Comparison of ENCODE assay signal across 34 cellular contexts in the genomic region with DNA sequence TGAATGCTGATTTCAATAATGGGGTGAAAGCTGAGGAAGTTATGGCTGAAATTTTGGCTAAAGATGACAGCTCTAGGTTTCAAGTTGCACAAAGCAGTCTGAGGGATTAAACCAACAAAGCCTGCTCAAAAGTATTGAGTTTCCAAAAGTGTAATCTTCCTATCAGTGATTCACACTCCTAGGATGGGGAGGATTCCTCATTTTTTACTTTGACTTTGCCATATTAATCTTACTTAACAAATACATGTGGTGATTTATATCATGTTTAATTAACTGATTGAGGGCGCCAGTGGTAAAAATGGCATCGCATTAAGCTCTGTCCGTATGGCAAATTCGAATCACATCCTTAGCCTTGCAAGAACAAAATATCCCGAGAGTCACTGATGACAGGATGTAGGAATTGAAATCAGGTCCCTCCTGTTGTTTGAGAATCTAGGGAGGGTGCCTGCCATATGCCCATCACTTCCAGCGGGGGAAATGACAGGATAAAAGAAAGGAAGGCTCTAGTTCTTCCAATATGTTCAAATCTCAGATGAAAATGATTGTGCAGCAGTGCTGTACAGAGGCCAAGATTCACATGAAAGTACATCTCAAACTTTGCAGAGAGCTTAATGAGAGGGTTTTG.
DNase-seq lines count a peak whose midpoint lies in the region; ATAC-seq, FAIRE-seq and TF ChIP-seq lines count a peak whose summit lies in the region.
"Had no signal": no experiment of that assay in that cellular context is flagged by ENCODE, and none has a peak within 500 bp of the region (broad histone marks: within the 10 kb centered on the region; RNA-seq: fewer than 3 reads in every experiment).

No MANE protein-coding gene starts in this region.

- WGBS in IMR-90 (ENCODE audit: extremely low coverage in 2 of 2, insufficient read length in 1 of 2), 2 experiments = 100% methylated on average over 2 of the region's 6 CpGs; no CpG with 5 or more reads in 1 of the 2 experiments
- WGBS in esophagus squamous epithelium, 2 donors = 72 to 76% methylated on average over 5 to 6 of the region's 6 CpGs

- peak overlapping the region; percentile 55; the same call in 1 of the 2 replicates for H3K14ac ChIP-seq in IMR-90 (replicated peaks; ENCODE audit: low read depth, low read length)

- H2AK9ac ChIP-seq in IMR-90 (replicated peaks; ENCODE audit: low read depth, low read length, poor library complexity) = no peak overlapping the region

- no peak overlapping the region for H3K56ac ChIP-seq in IMR-90 (ENCODE audit: extremely low read depth, insufficient read depth, low read length)

- H3K4me1 ChIP-seq in A673 (ENCODE audit: insufficient read depth, low read length, poor library complexity, severe bottlenecking) = peaks cover 49% of the 10 kb centered on the region
- H3K4me1 ChIP-seq in IMR-90 (ENCODE audit: control insufficient read depth, insufficient read depth, low read length) = peaks cover 5% of the 10 kb centered on the region
- no peaks in the 10 kb centered on the region for H3K4me1 ChIP-seq in astrocyte (ENCODE audit: insufficient read depth, low read length)
- peaks cover 0 to 10% (median 0%) of the 10 kb centered on the region in 3 donors for H3K4me1 ChIP-seq in esophagus squamous epithelium

- peak overlapping the region; percentile 29; the same call in 1 of the 2 replicates for H4K5ac ChIP-seq in IMR-90 (ENCODE audit: low read depth, low read length)

- peak overlapping the region; percentile 52; the same call in 1 of the 2 replicates for H3K18ac ChIP-seq in IMR-90 (ENCODE audit: low read depth, low read length)

- no peaks in the 10 kb centered on the region for H3K36me3 ChIP-seq in A673 (ENCODE audit: insufficient read depth, low read length, poor library complexity, severe bottlenecking)
- no peaks in the 10 kb centered on the region for H3K36me3 ChIP-seq in IMR-90 (ENCODE audit: control insufficient read depth, insufficient read depth, low read length)
- no peaks in the 10 kb centered on the region for H3K36me3 ChIP-seq in astrocyte (ENCODE audit: insufficient read depth, low read length)
- H3K36me3 ChIP-seq in esophagus squamous epithelium = no peaks in the 10 kb centered on the region
- H3K36me3 ChIP-seq: heart left ventricle, SJSA1, stomach, tibial nerve had no signal

- H3K9me3 ChIP-seq in A673 (ENCODE audit: low read depth, low read length, poor library complexity, severe bottlenecking) = no peaks in the 10 kb centered on the region
- H3K9me3 ChIP-seq in IMR-90 (ENCODE audit: control insufficient read depth, insufficient read depth, low read length) = no peaks in the 10 kb centered on the region
- no peaks in the 10 kb centered on the region for H3K9me3 ChIP-seq in astrocyte (ENCODE audit: insufficient read depth, low read depth, low read length)
- no peaks in the 10 kb centered on the region for H3K9me3 ChIP-seq in esophagus squamous epithelium
- H3K9me3 ChIP-seq: A549, heart left ventricle, SJSA1, stomach, tibial nerve had no signal

- H2BK5ac ChIP-seq in IMR-90 (ENCODE audit: low read depth, low read length, poor library complexity, severe bottlenecking) = no peak overlapping the region

- intact Hi-C loops in A673 (cut with micrococcal nuclease; ENCODE audit: unreplicated experiment) = loop anchor here (5.0 kb wide), 1 partner anchor 732 kb away; no protein-coding TSS in a partner anchor
- intact Hi-C loops in IMR-90 (cut with micrococcal nuclease) = no loop called here
- intact Hi-C loops in esophagus squamous epithelium (cut with DNase I) = no loop called here

- H4K91ac ChIP-seq in IMR-90 (ENCODE audit: insufficient read depth, low read depth, low read length) = no peak overlapping the region

- H3K9me3 Mint-ChIP-seq in astrocyte (ENCODE audit: unreplicated experiment) = no peaks in the 10 kb centered on the region
- no peaks in the 10 kb centered on the region for H3K9me3 Mint-ChIP-seq in nephron
- H3K9me3 Mint-ChIP-seq: activated CD8-positive, alpha-beta T cell treated with anti-CD3 and anti-CD28 coated beads for 36 hours; activated naive CD4-positive, alpha-beta T cell treated with anti-CD3 and anti-CD28 coated beads, Interleukin-2, amount 50 U/mL, for 24 hours; activated T-helper 17 cell treated with anti-CD3 and anti-CD28 coated beads, Interleukin-2, amount 50 U/mL, for 72 hours; CD8-positive, alpha-beta T cell; effector memory CD8-positive, alpha-beta T cell; IgD-negative memory B cell had no signal

- H3K4me3 Mint-ChIP-seq in astrocyte (ENCODE audit: unreplicated experiment) = no peak overlapping the region
- H3K4me3 Mint-ChIP-seq in nephron = peak overlapping the region in 1 of 3 experiments; percentile 25
- H3K4me3 Mint-ChIP-seq: activated CD8-positive, alpha-beta T cell treated with anti-CD3 and anti-CD28 coated beads for 36 hours; activated naive CD4-positive, alpha-beta T cell treated with anti-CD3 and anti-CD28 coated beads, Interleukin-2, amount 50 U/mL, for 24 hours; activated T-helper 17 cell treated with anti-CD3 and anti-CD28 coated beads, Interleukin-2, amount 50 U/mL, for 72 hours; B cell; CD8-positive, alpha-beta T cell; effector memory CD8-positive, alpha-beta T cell; IgD-negative memory B cell had no signal

- no peak for TF ChIP-seq RAD21 in IMR-90 (IDR thresholded peaks at IDR 0.05; ENCODE audit: low read length)

- DNase-seq in A673 (ENCODE audit: low spot score) (peak; percentile 61), IMR-90 (peak; percentile 29), astrocyte (ENCODE audit: low read depth) (peak; percentile 59), COLO829 (ENCODE audit: low spot score) (no peak), esophagus squamous epithelium (lab: John Stamatoyannopoulos, UW) (no peak)
- DNase-seq: activated CD8-positive, alpha-beta T cell treated with anti-CD3 and anti-CD28 coated beads for 36 hours; CD8-positive, alpha-beta T cell; effector memory CD8-positive, alpha-beta T cell; erythroblast; foreskin fibroblast; GDM1; heart left ventricle; left cardiac atrium; NCI-H1092 treated with DMSO at 0.1 percent for 48 hours; NCI-H187 treated with DMSO at 0.1 percent for 48 hours; NCI-H526 treated with DMSO at 0.1 percent for 48 hours; occipital lobe; stimulated activated CD4-positive, alpha-beta T cell treated with anti-CD3 and anti-CD28 coated beads, Interleukin-1b, Interleukin-23, amount 100 ng/mL, for 48 hours; stimulated activated CD8-positive, alpha-beta memory T cell treated with anti-CD3 and anti-CD28 coated beads, Interleukin-4, amount 100 ng/mL, for 48 hours; stomach had no signal

- in situ Hi-C loops in IMR-90 (cut with MboI; ENCODE audit: low sequenced_read_pairs) = no loop called here

- peak overlapping the region; percentile 54; the same call in 1 of the 2 replicates for H2BK20ac ChIP-seq in IMR-90 (ENCODE audit: low read depth, low read length)

- ATAC-seq in IMR-90 (ENCODE audit: low read depth) = no peak
- no peak for ATAC-seq in GM19351 (IDR thresholded peaks at IDR 0.05; ENCODE audit: unreplicated experiment)
- no peak for ATAC-seq in GM18861 (IDR thresholded peaks at IDR 0.05; ENCODE audit: unreplicated experiment)
- ATAC-seq: A549; activated CD8-positive, alpha-beta T cell treated with anti-CD3 and anti-CD28 coated beads for 36 hours; activated T-helper 17 cell treated with anti-CD3 and anti-CD28 coated beads, Interleukin-2, amount 50 U/mL, for 72 hours; CD8-positive, alpha-beta T cell; effector memory CD8-positive, alpha-beta T cell; heart left ventricle; left cardiac atrium had no signal

- H3K4me1 Mint-ChIP-seq in astrocyte (ENCODE audit: low read depth, unreplicated experiment) (peaks cover 2% of the 10 kb centered on the region), nephron (peaks cover 44% of the 10 kb centered on the region)
- H3K4me1 Mint-ChIP-seq: activated naive CD4-positive, alpha-beta T cell treated with anti-CD3 and anti-CD28 coated beads, Interleukin-2, amount 50 U/mL, for 24 hours; activated T-helper 17 cell treated with anti-CD3 and anti-CD28 coated beads, Interleukin-2, amount 50 U/mL, for 72 hours; B cell had no signal

- H2AFZ ChIP-seq in IMR-90 (replicated peaks; ENCODE audit: low read length, poor library complexity) (no peak overlapping the region), astrocyte (ENCODE audit: low read depth, low read length) (no peak overlapping the region)

- no peak overlapping the region for H3K9ac ChIP-seq in IMR-90 (ENCODE audit: low read depth, low read length)
- H3K9ac ChIP-seq in astrocyte (ENCODE audit: low read length) = no peak overlapping the region

- H3K27me3 ChIP-seq in A673 (replicated peaks; ENCODE audit: insufficient read depth, low read depth, low read length, poor library complexity) (no peaks in the 10 kb centered on the region), IMR-90 (ENCODE audit: control insufficient read depth, insufficient read depth, low read length) (no peaks in the 10 kb centered on the region), astrocyte (ENCODE audit: insufficient read depth, low read length) (no peaks in the 10 kb centered on the region), esophagus squamous epithelium (no peaks in the 10 kb centered on the region)
- H3K27me3 ChIP-seq: heart left ventricle, SJSA1, stomach, tibial nerve had no signal

- H3K27ac Mint-ChIP-seq in astrocyte (ENCODE audit: unreplicated experiment) = no peak overlapping the region
- peak overlapping the region; percentile 53 to 89 (median 78) for H3K27ac Mint-ChIP-seq in nephron
- H3K27ac Mint-ChIP-seq: activated CD8-positive, alpha-beta T cell treated with anti-CD3 and anti-CD28 coated beads for 36 hours; activated naive CD4-positive, alpha-beta T cell treated with anti-CD3 and anti-CD28 coated beads, Interleukin-2, amount 50 U/mL, for 24 hours; activated T-helper 17 cell treated with anti-CD3 and anti-CD28 coated beads, Interleukin-2, amount 50 U/mL, for 72 hours; B cell; CD8-positive, alpha-beta T cell; effector memory CD8-positive, alpha-beta T cell; IgD-negative memory B cell had no signal

- no peak for TF ChIP-seq CTCF in A673 (conservative IDR thresholded peaks at IDR 0.05; ENCODE audit: low read depth, low read length)
- TF ChIP-seq CTCF in IMR-90 (conservative IDR thresholded peaks at IDR 0.05; ENCODE audit: low read depth, low read length) = no peak
- no peak for TF ChIP-seq CTCF in astrocyte (IDR thresholded peaks at IDR 0.05; ENCODE audit: insufficient read depth, low read depth, low read length)
- no peak for TF ChIP-seq CTCF in nephron (IDR thresholded peaks at IDR 0.05; ENCODE audit: unreplicated experiment in 3 of 3)
- no peak for TF ChIP-seq CTCF in esophagus squamous epithelium (IDR thresholded peaks at IDR 0.05)

- POLR2A ChIA-PET in A673 (lab: Charles Lee; ENCODE audit: low non-redundant PET) (no interaction called here), IMR-90 (lab: Charles Lee; ENCODE audit: unreplicated experiment) (no interaction called here)

- no peak overlapping the region for H3K23ac ChIP-seq in IMR-90 (ENCODE audit: low read depth, low read length)

- dilution Hi-C loops in IMR-90 (cut with HindIII; ENCODE audit: low sequenced_read_pairs, unreplicated experiment) = no loop called here

- no peak overlapping the region for H3K27ac ChIP-seq in A673 (ENCODE audit: low read depth, low read length, poor library complexity, severe bottlenecking)
- H3K27ac ChIP-seq in IMR-90 (ENCODE audit: insufficient read depth, low read length) = no peak overlapping the region
- H3K27ac ChIP-seq in astrocyte (ENCODE audit: low read depth, low read length) = no peak overlapping the region
- H3K27ac ChIP-seq in esophagus squamous epithelium = peak overlapping the region in 2 of 4 donors; percentile 15 to 47
- H3K27ac ChIP-seq: A549, coronary artery, heart left ventricle, SJSA1, stomach, tibial nerve had no signal

- no peaks in the 10 kb centered on the region for H3K79me2 ChIP-seq in astrocyte (ENCODE audit: insufficient read depth, low read length)

- H2BK120ac ChIP-seq in IMR-90 (ENCODE audit: low read depth, low read length) = peak overlapping the region; percentile 45; the same call in 1 of the 2 replicates

- BruUV-seq in A673 (replicated peaks; lab: Mats Ljungman, UMichigan) (no TSS peak), IMR-90 (replicated peaks; lab: Mats Ljungman, UMichigan) (no TSS peak)

- peak overlapping the region; percentile 15; the same call in 1 of the 2 replicates for H2AK5ac ChIP-seq in IMR-90 (ENCODE audit: low read depth, low read length)

- no peak overlapping the region for H2BK15ac ChIP-seq in IMR-90 (ENCODE audit: low read depth, low read length)

- no peaks in the 10 kb centered on the region for H3K9me1 ChIP-seq in IMR-90 (ENCODE audit: insufficient read depth, low read length)

- CTCF ChIA-PET in A673 (lab: Charles Lee) (no interaction called here), IMR-90 (lab: Yijun Ruan, JAX) (no interaction called here)

- no peak overlapping the region for H3K4me2 ChIP-seq in IMR-90 (ENCODE audit: low read depth, low read length)
- H3K4me2 ChIP-seq in astrocyte (ENCODE audit: low read length) = no peak overlapping the region
- H3K4me2 ChIP-seq: A549, smooth muscle cell had no signal

- no peaks in the 10 kb centered on the region for H3K79me1 ChIP-seq in IMR-90 (ENCODE audit: low read depth in 1 of 2, low read length in 2 of 2)

- no peaks in the 10 kb centered on the region for H4K20me1 ChIP-seq in IMR-90 (ENCODE audit: insufficient read depth, low read length)
- no peaks in the 10 kb centered on the region for H4K20me1 ChIP-seq in astrocyte (ENCODE audit: insufficient read depth, low read length)

- H3K27me3 Mint-ChIP-seq in astrocyte (ENCODE audit: low read depth, unreplicated experiment) (no peaks in the 10 kb centered on the region), nephron (ENCODE audit: low read depth) (no peaks in the 10 kb centered on the region)
- H3K27me3 Mint-ChIP-seq: activated naive CD4-positive, alpha-beta T cell treated with anti-CD3 and anti-CD28 coated beads, Interleukin-2, amount 50 U/mL, for 24 hours; activated T-helper 17 cell treated with anti-CD3 and anti-CD28 coated beads, Interleukin-2, amount 50 U/mL, for 72 hours; IgD-negative memory B cell had no signal

- FAIRE-seq in astrocyte (lab: Jason Lieb, UNC) = no peak
- FAIRE-seq: GM19239, TTC549 had no signal

- H3K36me3 Mint-ChIP-seq in astrocyte (ENCODE audit: low read depth, unreplicated experiment) (no peaks in the 10 kb centered on the region), nephron (ENCODE audit: low read depth) (no peaks in the 10 kb centered on the region)
- H3K36me3 Mint-ChIP-seq: activated naive CD4-positive, alpha-beta T cell treated with anti-CD3 and anti-CD28 coated beads, Interleukin-2, amount 50 U/mL, for 24 hours; CD8-positive, alpha-beta T cell had no signal

- TF ChIP-seq POLR2A in IMR-90 (IDR thresholded peaks at IDR 0.05; ENCODE audit: low read depth, low read length) = no peak
- TF ChIP-seq POLR2A in esophagus squamous epithelium (IDR thresholded peaks at IDR 0.05) = no peak

- H3K4me3 ChIP-seq in A673 (ENCODE audit: low read depth, low read length, poor library complexity, severe bottlenecking) = no peak overlapping the region
- no peak overlapping the region for H3K4me3 ChIP-seq in IMR-90 (ENCODE audit: insufficient read depth, low read depth, low read length)
- H3K4me3 ChIP-seq in astrocyte (ENCODE audit: insufficient read depth, low read depth, low read length) = no peak overlapping the region
- H3K4me3 ChIP-seq in esophagus squamous epithelium = no peak overlapping the region
- H3K4me3 ChIP-seq: A549, coronary artery, heart left ventricle, SJSA1, smooth muscle cell, stomach, tibial nerve had no signal

- no peak overlapping the region; the same call in 1 of the 2 replicates for H3K4ac ChIP-seq in IMR-90 (ENCODE audit: low read depth, low read length)

- peak overlapping the region in 1 of 2 experiments; percentile 28; a peak in 1 of 4 replicates for H4K8ac ChIP-seq in IMR-90 (ENCODE audit: low read depth in 2 of 2, low read length in 2 of 2)

Comparison
In these comparisons a context has a peak if more than half of its experiments do, and no peak if none do; other contexts are left out.
1. DNase-seq: peak in A673 (single experiment), IMR-90 (single experiment) and astrocyte (single experiment); none in COLO829 (single experiment) and esophagus squamous epithelium (single experiment).